Comparison of ENCODE assay signal across 20 cellular contexts in genomic region chr7:51070163-51070562, GRCh38.
DNase-seq lines count a peak whose midpoint lies in the region; ATAC-seq and TF ChIP-seq lines count a peak whose summit lies in the region.
"Had no signal": no experiment of that assay in that cellular context is flagged by ENCODE, and none has a peak within 500 bp of the region (broad histone marks: within the 10 kb centered on the region; RNA-seq: fewer than 3 reads in every experiment).

No MANE protein-coding gene starts in this region.

- 23% methylated on average over 2 of the region's 2 CpGs for WGBS in right cardiac atrium

- no peaks in the 10 kb centered on the region for H3K9me3 Mint-ChIP-seq in endothelial cell (ENCODE audit: unreplicated experiment)
- no peaks in the 10 kb centered on the region for H3K9me3 Mint-ChIP-seq in stimulated activated naive CD8-positive, alpha-beta T cell treated with anti-CD3 and anti-CD28 coated beads, Interleukin-15, amount 100 ng/mL, for 72 hours
- no peaks in the 10 kb centered on the region for H3K9me3 Mint-ChIP-seq in activated naive CD4-positive, alpha-beta T cell treated with anti-CD3 and anti-CD28 coated beads for 36 hours
- H3K9me3 Mint-ChIP-seq in WTC11 = peaks cover 7% of the 10 kb centered on the region
- H3K9me3 Mint-ChIP-seq: activated naive CD4-positive, alpha-beta T cell treated with anti-CD3 and anti-CD28 coated beads, Interleukin-2, amount 50 U/mL, for 24 hours; activated T-cell treated with anti-CD3 and anti-CD28 coated beads, Interleukin-2, amount 50 U/mL, for 4 hours; naive thymus-derived CD8-positive, alpha-beta T cell had no signal

- H3K36me3 Mint-ChIP-seq in endothelial cell (ENCODE audit: low read depth, unreplicated experiment) = no peaks in the 10 kb centered on the region
- no peaks in the 10 kb centered on the region for H3K36me3 Mint-ChIP-seq in activated naive CD4-positive, alpha-beta T cell treated with anti-CD3 and anti-CD28 coated beads for 36 hours (ENCODE audit: low read depth)
- H3K36me3 Mint-ChIP-seq in WTC11 = peaks cover 8% of the 10 kb centered on the region
- H3K36me3 Mint-ChIP-seq: activated naive CD4-positive, alpha-beta T cell treated with anti-CD3 and anti-CD28 coated beads, Interleukin-2, amount 50 U/mL, for 24 hours; naive thymus-derived CD8-positive, alpha-beta T cell had no signal

- ATAC-seq in right cardiac atrium (peak; percentile 62 to 64), WTC11 (no peak)
- ATAC-seq in stimulated activated naive CD8-positive, alpha-beta T cell treated with anti-CD3 and anti-CD28 coated beads, Interleukin-15, amount 100 ng/mL, for 72 hours = no peak
- ATAC-seq: activated T-cell treated with anti-CD3 and anti-CD28 coated beads, Interleukin-2, amount 50 U/mL, for 4 hours; naive thymus-derived CD8-positive, alpha-beta T cell had no signal

- TF ChIP-seq CTCF in endothelial cell (IDR thresholded peaks at IDR 0.05; ENCODE audit: unreplicated experiment) = no peak
- no peak for TF ChIP-seq CTCF in WTC11 (IDR thresholded peaks at IDR 0.05)

- H3K4me1 ChIP-seq in right cardiac atrium (ENCODE audit: control insufficient read depth, insufficient read depth, low read length) = peaks cover 3% of the 10 kb centered on the region
- H3K4me1 ChIP-seq: ascending aorta had no signal

- H3K27me3 Mint-ChIP-seq in endothelial cell (ENCODE audit: unreplicated experiment) (peaks cover 1% of the 10 kb centered on the region), WTC11 (ENCODE audit: low read depth) (no peaks in the 10 kb centered on the region)
- H3K27me3 Mint-ChIP-seq in stimulated activated naive CD8-positive, alpha-beta T cell treated with anti-CD3 and anti-CD28 coated beads, Interleukin-15, amount 100 ng/mL, for 72 hours = no peaks in the 10 kb centered on the region
- H3K27me3 Mint-ChIP-seq in activated naive CD4-positive, alpha-beta T cell treated with anti-CD3 and anti-CD28 coated beads for 36 hours (ENCODE audit: low read depth) = no peaks in the 10 kb centered on the region
- H3K27me3 Mint-ChIP-seq: activated naive CD4-positive, alpha-beta T cell treated with anti-CD3 and anti-CD28 coated beads, Interleukin-2, amount 50 U/mL, for 24 hours had no signal

- DNase-seq in M059J (ENCODE audit: low read depth) = peak; percentile 82
- no peak for DNase-seq in endothelial cell (ENCODE audit: low spot score)
- no peak for DNase-seq in right cardiac atrium
- DNase-seq in stimulated activated naive CD8-positive, alpha-beta T cell treated with anti-CD3 and anti-CD28 coated beads, Interleukin-15, amount 100 ng/mL, for 72 hours = no peak
- no peak for DNase-seq in NOMO-1 (lab: John Stamatoyannopoulos, UW; ENCODE audit: unreplicated experiment in 2 of 2)
- no peak for DNase-seq in activated naive CD4-positive, alpha-beta T cell treated with anti-CD3 and anti-CD28 coated beads for 36 hours
- no peak for DNase-seq in WTC11 (ENCODE audit: low spot score)
- DNase-seq: activated CD4-positive, CD25-positive, alpha-beta regulatory T cell; activated T-cell treated with anti-CD3 and anti-CD28 coated beads, Interleukin-2, amount 50 U/mL, for 4 hours; GF-D8; MM.1S; naive thymus-derived CD8-positive, alpha-beta T cell; NCI-H1694; ovary; sigmoid colon; stimulated activated naive CD4-positive, alpha-beta T cell; thyroid gland had no signal

- H3K9me3 ChIP-seq in right cardiac atrium (ENCODE audit: control insufficient read depth, low read length) = no peaks in the 10 kb centered on the region
- H3K9me3 ChIP-seq: ascending aorta; BLaER1 treated with 17β-estradiol and CSF1 and Interleukin-3, amounts not matched to agents 10 nM and 100 nM; ovary; sigmoid colon; thyroid gland had no signal

- no peaks in the 10 kb centered on the region for H3K27me3 ChIP-seq in right cardiac atrium (ENCODE audit: control insufficient read depth, insufficient read depth)
- H3K27me3 ChIP-seq: ascending aorta; BLaER1 treated with 17β-estradiol and CSF1 and Interleukin-3, amounts not matched to agents 10 nM and 100 nM; ovary; sigmoid colon; thyroid gland had no signal

- H3K4me3 Mint-ChIP-seq in endothelial cell (ENCODE audit: unreplicated experiment) (no peak overlapping the region), WTC11 (no peak overlapping the region)
- no peak overlapping the region for H3K4me3 Mint-ChIP-seq in stimulated activated naive CD8-positive, alpha-beta T cell treated with anti-CD3 and anti-CD28 coated beads, Interleukin-15, amount 100 ng/mL, for 72 hours
- no peak overlapping the region for H3K4me3 Mint-ChIP-seq in activated naive CD4-positive, alpha-beta T cell treated with anti-CD3 and anti-CD28 coated beads for 36 hours
- H3K4me3 Mint-ChIP-seq: activated naive CD4-positive, alpha-beta T cell treated with anti-CD3 and anti-CD28 coated beads, Interleukin-2, amount 50 U/mL, for 24 hours; activated T-cell treated with anti-CD3 and anti-CD28 coated beads, Interleukin-2, amount 50 U/mL, for 4 hours; naive thymus-derived CD8-positive, alpha-beta T cell had no signal

- H3K4me3 ChIP-seq in right cardiac atrium (ENCODE audit: low read length) = no peak overlapping the region
- H3K4me3 ChIP-seq: ascending aorta; BLaER1 treated with 17β-estradiol and CSF1 and Interleukin-3, amounts not matched to agents 10 nM and 100 nM; ovary; sigmoid colon; thyroid gland had no signal

- POLR2A ChIA-PET in WTC11 (lab: Charles Lee) = no interaction called here

- CTCF ChIA-PET in activated naive CD4-positive, alpha-beta T cell treated with anti-CD3 and anti-CD28 coated beads for 36 hours (lab: Charles Lee) = interaction anchor here (0.6 to 2.3 kb wide), 4 partner anchors 71 to 601 kb away, joined by 4 to 6 read pairs (median 5); no protein-coding TSS in a partner anchor
- CTCF ChIA-PET in WTC11 (lab: Charles Lee) = interaction anchor here (1.1 kb wide), 1 partner anchor 93 kb away, joined by 4 read pairs; no protein-coding TSS in a partner anchor

- H3K27ac ChIP-seq in right cardiac atrium (ENCODE audit: low read length) = no peak overlapping the region
- H3K27ac ChIP-seq: ascending aorta; BLaER1 treated with 17β-estradiol and CSF1 and Interleukin-3, amounts not matched to agents 10 nM and 100 nM; ovary; thyroid gland had no signal

- intact Hi-C loops in right cardiac atrium (cut with DNase I) = no loop called here
- intact Hi-C loops in activated naive CD4-positive, alpha-beta T cell treated with anti-CD3 and anti-CD28 coated beads for 36 hours (cut with micrococcal nuclease) = loop anchor here (1.0 kb wide), 1 partner anchor 602 kb away; no protein-coding TSS in a partner anchor

- peaks cover 45% of the 10 kb centered on the region for H3K4me1 Mint-ChIP-seq in endothelial cell (ENCODE audit: unreplicated experiment)
- no peaks in the 10 kb centered on the region for H3K4me1 Mint-ChIP-seq in stimulated activated naive CD8-positive, alpha-beta T cell treated with anti-CD3 and anti-CD28 coated beads, Interleukin-15, amount 100 ng/mL, for 72 hours
- no peaks in the 10 kb centered on the region for H3K4me1 Mint-ChIP-seq in activated naive CD4-positive, alpha-beta T cell treated with anti-CD3 and anti-CD28 coated beads for 36 hours (ENCODE audit: low read depth)
- H3K4me1 Mint-ChIP-seq in WTC11 = peaks cover 13% of the 10 kb centered on the region
- H3K4me1 Mint-ChIP-seq: activated naive CD4-positive, alpha-beta T cell treated with anti-CD3 and anti-CD28 coated beads, Interleukin-2, amount 50 U/mL, for 24 hours had no signal

- H3K27ac Mint-ChIP-seq in endothelial cell (ENCODE audit: unreplicated experiment) (peak overlapping the region; percentile 87), WTC11 (no peak overlapping the region)
- H3K27ac Mint-ChIP-seq in stimulated activated naive CD8-positive, alpha-beta T cell treated with anti-CD3 and anti-CD28 coated beads, Interleukin-15, amount 100 ng/mL, for 72 hours = no peak overlapping the region
- H3K27ac Mint-ChIP-seq in activated naive CD4-positive, alpha-beta T cell treated with anti-CD3 and anti-CD28 coated beads for 36 hours = no peak overlapping the region
- H3K27ac Mint-ChIP-seq: activated naive CD4-positive, alpha-beta T cell treated with anti-CD3 and anti-CD28 coated beads, Interleukin-2, amount 50 U/mL, for 24 hours; naive thymus-derived CD8-positive, alpha-beta T cell had no signal

TF ChIP-seq in WTC11, 78 proteins besides CTCF, POLR2A, EP300 and RAD21 (continues in another document):
- TF ChIP-seq ZNF532 (CRISPR knock-in tag; IDR thresholded peaks at IDR 0.05; ENCODE audit: borderline replicate concordance) (no peak), CREB1 (CRISPR knock-in tag; IDR thresholded peaks at IDR 0.05) (no peak)

Comparison
In these comparisons a context has a peak if more than half of its experiments do, and no peak if none do; other contexts are left out.
1. ATAC-seq: peak in right cardiac atrium (2 of 2); none in stimulated activated naive CD8-positive, alpha-beta T cell treated with anti-CD3 and anti-CD28 coated beads, Interleukin-15, amount 100 ng/mL, for 72 hours (single experiment) and WTC11 (single experiment).